In the genomic region with DNA sequence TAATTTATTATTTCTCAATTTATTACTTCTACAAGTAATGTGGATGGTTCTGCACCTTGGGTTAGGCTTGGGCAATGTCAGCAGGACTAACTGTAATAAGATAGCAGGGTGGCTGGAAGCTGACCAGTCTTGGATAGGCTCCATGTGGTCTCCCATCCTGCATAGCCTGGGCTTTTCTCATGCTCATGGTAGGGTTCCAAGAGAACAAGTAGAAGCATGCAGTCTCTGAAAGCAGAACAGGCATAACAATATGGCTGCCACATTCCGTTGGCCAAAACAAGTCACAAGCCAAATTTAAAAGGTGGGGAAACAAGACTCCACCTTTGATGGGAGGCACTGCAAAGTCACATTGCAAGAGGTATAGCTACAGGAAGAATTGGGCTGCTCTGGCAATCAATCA, we compare ENCODE assay signal across 1 cellular context.
A peak's percentile ranks its signal among the peaks of the same experiment; 100 is the strongest.
TF ChIP-seq lines count a peak whose summit lies in the region.

No MANE protein-coding gene starts in this region.

TF ChIP-seq in GM23338, 12 proteins besides CTCF, POLR2A, EP300 and RAD21 (continued from another document):
- TF ChIP-seq, protein P1, sequence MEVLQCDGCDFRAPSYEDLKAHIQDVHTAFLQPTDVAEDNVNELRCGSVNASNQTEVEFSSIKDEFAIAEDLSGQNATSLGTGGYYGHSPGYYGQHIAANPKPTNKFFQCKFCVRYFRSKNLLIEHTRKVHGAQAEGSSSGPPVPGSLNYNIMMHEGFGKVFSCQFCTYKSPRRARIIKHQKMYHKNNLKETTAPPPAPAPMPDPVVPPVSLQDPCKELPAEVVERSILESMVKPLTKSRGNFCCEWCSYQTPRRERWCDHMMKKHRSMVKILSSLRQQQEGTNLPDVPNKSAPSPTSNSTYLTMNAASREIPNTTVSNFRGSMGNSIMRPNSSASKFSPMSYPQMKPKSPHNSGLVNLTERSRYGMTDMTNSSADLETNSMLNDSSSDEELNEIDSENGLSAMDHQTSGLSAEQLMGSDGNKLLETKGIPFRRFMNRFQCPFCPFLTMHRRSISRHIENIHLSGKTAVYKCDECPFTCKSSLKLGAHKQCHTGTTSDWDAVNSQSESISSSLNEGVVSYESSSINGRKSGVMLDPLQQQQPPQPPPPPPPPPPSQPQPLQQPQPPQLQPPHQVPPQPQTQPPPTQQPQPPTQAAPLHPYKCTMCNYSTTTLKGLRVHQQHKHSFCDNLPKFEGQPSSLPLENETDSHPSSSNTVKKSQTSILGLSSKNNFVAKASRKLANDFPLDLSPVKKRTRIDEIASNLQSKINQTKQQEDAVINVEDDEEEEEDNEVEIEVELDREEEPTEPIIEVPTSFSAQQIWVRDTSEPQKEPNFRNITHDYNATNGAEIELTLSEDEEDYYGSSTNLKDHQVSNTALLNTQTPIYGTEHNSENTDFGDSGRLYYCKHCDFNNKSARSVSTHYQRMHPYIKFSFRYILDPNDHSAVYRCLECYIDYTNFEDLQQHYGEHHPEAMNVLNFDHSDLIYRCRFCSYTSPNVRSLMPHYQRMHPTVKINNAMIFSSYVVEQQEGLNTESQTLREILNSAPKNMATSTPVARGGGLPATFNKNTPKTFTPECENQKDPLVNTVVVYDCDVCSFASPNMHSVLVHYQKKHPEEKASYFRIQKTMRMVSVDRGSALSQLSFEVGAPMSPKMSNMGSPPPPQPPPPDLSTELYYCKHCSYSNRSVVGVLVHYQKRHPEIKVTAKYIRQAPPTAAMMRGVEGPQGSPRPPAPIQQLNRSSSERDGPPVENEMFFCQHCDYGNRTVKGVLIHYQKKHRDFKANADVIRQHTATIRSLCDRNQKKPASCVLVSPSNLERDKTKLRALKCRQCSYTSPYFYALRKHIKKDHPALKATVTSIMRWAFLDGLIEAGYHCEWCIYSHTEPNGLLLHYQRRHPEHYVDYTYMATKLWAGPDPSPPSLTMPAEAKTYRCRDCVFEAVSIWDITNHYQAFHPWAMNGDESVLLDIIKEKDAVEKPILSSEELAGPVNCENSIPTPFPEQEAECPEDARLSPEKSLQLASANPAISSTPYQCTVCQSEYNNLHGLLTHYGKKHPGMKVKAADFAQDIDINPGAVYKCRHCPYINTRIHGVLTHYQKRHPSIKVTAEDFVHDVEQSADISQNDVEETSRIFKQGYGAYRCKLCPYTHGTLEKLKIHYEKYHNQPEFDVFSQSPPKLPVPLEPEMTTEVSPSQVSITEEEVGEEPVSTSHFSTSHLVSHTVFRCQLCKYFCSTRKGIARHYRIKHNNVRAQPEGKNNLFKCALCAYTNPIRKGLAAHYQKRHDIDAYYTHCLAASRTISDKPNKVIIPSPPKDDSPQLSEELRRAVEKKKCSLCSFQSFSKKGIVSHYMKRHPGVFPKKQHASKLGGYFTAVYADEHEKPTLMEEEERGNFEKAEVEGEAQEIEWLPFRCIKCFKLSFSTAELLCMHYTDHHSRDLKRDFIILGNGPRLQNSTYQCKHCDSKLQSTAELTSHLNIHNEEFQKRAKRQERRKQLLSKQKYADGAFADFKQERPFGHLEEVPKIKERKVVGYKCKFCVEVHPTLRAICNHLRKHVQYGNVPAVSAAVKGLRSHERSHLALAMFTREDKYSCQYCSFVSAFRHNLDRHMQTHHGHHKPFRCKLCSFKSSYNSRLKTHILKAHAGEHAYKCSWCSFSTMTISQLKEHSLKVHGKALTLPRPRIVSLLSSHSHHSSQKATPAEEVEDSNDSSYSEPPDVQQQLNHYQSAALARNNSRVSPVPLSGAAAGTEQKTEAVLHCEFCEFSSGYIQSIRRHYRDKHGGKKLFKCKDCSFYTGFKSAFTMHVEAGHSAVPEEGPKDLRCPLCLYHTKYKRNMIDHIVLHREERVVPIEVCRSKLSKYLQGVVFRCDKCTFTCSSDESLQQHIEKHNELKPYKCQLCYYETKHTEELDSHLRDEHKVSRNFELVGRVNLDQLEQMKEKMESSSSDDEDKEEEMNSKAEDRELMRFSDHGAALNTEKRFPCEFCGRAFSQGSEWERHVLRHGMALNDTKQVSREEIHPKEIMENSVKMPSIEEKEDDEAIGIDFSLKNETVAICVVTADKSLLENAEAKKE (CRISPR knock-in tag; IDR thresholded peaks at IDR 0.05), result peak; percentile 97
- peak; percentile 83; the same call in 1 of the 2 replicates for TF ChIP-seq ZNF114 (CRISPR knock-in tag; IDR thresholded peaks at IDR 0.05)
- no peak for TF ChIP-seq JUNB (IDR thresholded peaks at IDR 0.05; ENCODE audit: unreplicated experiment)
- no peak for TF ChIP-seq EZH2phosphoT487 (IDR thresholded peaks at IDR 0.05; ENCODE audit: unreplicated experiment)
- TF ChIP-seq ZNF331 (CRISPR knock-in tag; IDR thresholded peaks at IDR 0.05; ENCODE audit: low read depth), result 0 out of 2 replicates have a peak, but pooled peaks have one; percentile 19
- no peak for TF ChIP-seq POLR2AphosphoS5 (IDR thresholded peaks at IDR 0.05; ENCODE audit: low read depth)
